11 cellular contexts compared by ENCODE assay signal in genomic region chr3:160194438-160194837, GRCh38. TPM values are rescaled to one million over a fixed set of nuclear protein-coding genes. Genes with fewer than 3 reads are reported as not detected.
"Had no signal": no experiment of that assay in that cellular context is flagged by ENCODE, and none has a peak within 500 bp of the region (broad histone marks: within the 10 kb centered on the region; RNA-seq: fewer than 3 reads in every experiment).

No MANE protein-coding gene starts in this region.

- H3K27ac ChIP-seq: GM23248, HL-60, KMS-11 had no signal

- H3K36me3 ChIP-seq: HAP-1 had no signal

- H3K4me2 ChIP-seq: KMS-11 had no signal

- H3K9me3 ChIP-seq: HAP-1 had no signal

- DNase-seq: GM23248, GOT3, H7, HFFc6, KBM-7 had no signal

- ATAC-seq: HCT116, HepG2 had no signal

- FAIRE-seq: HepG2 had no signal

- H2AFZ ChIP-seq: GM23248 had no signal

- H3K4me3 ChIP-seq: GM23248, HAP-1 had no signal

- H3K4me1 ChIP-seq: HAP-1 had no signal

- H3K9ac ChIP-seq: GM23248, KMS-11 had no signal

RNA-seq across cellular contexts. Expression of gene C3orf80, which starts 30.8 kb away (rescaled TPM):
- polyA plus RNA-seq: IgD-negative memory B cell had no signal
